ENCODE assay signal across 1 cellular context in genomic region chr21:42526379-42526727, GRCh38.
A peak's percentile ranks its signal among the peaks of the same experiment; 100 is the strongest.
TF ChIP-seq lines count a peak whose summit lies in the region.

No MANE protein-coding gene starts in this region.

TF ChIP-seq in HepG2, 621 proteins besides CTCF, POLR2A, EP300 and RAD21 (continued from another document and continues in another):
- no peak for TF ChIP-seq E2F1 (CRISPR knock-in tag; IDR thresholded peaks at IDR 0.05)
- TF ChIP-seq SMARCE1 (IDR thresholded peaks at IDR 0.05; ENCODE audit: borderline replicate concordance) = no peak
- TF ChIP-seq ZFY (CRISPR knock-in tag; IDR thresholded peaks at IDR 0.05) = no peak
- no peak for TF ChIP-seq SPEN (CRISPR knock-in tag; IDR thresholded peaks at IDR 0.05; ENCODE audit: low read depth)
- 0 out of 2 replicates have a peak, but pooled peaks have one; percentile 41 for TF ChIP-seq ZNF124 (CRISPR knock-in tag; IDR thresholded peaks at IDR 0.05)
- no peak for TF ChIP-seq SSRP1 (CRISPR knock-in tag; IDR thresholded peaks at IDR 0.05)
- no peak for TF ChIP-seq ISL2 (CRISPR knock-in tag; IDR thresholded peaks at IDR 0.05)
- TF ChIP-seq ZNF343 (CRISPR knock-in tag; IDR thresholded peaks at IDR 0.05) = no peak; the same call in 1 of the 2 replicates
- TF ChIP-seq ZNF264 (CRISPR knock-in tag; IDR thresholded peaks at IDR 0.05) = no peak
- no peak for TF ChIP-seq ZNF496 (CRISPR knock-in tag; IDR thresholded peaks at IDR 0.05; ENCODE audit: insufficient replicate concordance)
- no peak for TF ChIP-seq ZNF382 (CRISPR knock-in tag; IDR thresholded peaks at IDR 0.05; ENCODE audit: borderline replicate concordance)
- TF ChIP-seq ZNF441 (CRISPR knock-in tag; IDR thresholded peaks at IDR 0.05; ENCODE audit: borderline replicate concordance) = 0 out of 2 replicates have a peak, but pooled peaks have one; percentile 16
- no peak for TF ChIP-seq HINFP (CRISPR knock-in tag; IDR thresholded peaks at IDR 0.05; ENCODE audit: low read depth)
- no peak for TF ChIP-seq PREB (CRISPR knock-in tag; IDR thresholded peaks at IDR 0.05)
- no peak for TF ChIP-seq ZBTB10 (CRISPR knock-in tag; IDR thresholded peaks at IDR 0.05; ENCODE audit: borderline replicate concordance)
- no peak for TF ChIP-seq NBN (conservative IDR thresholded peaks at IDR 0.05)
- TF ChIP-seq GATAD2A (CRISPR knock-in tag; IDR thresholded peaks at IDR 0.05) = peak; percentile 45; the same call in 1 of the 2 replicates
- TF ChIP-seq SKI (IDR thresholded peaks at IDR 0.05; ENCODE audit: partially characterized antibody) = no peak
- TF ChIP-seq GMEB2 (CRISPR knock-in tag; IDR thresholded peaks at IDR 0.05; ENCODE audit: low read depth) = no peak
- no peak for TF ChIP-seq ZNF362 (CRISPR knock-in tag; IDR thresholded peaks at IDR 0.05; ENCODE audit: borderline replicate concordance)
- TF ChIP-seq NFE2L1 (CRISPR knock-in tag; IDR thresholded peaks at IDR 0.05; ENCODE audit: borderline replicate concordance) = no peak
- TF ChIP-seq HNF4G (IDR thresholded peaks at IDR 0.05; ENCODE audit: borderline replicate concordance, low read depth, low read length) = peak; percentile 90
- peak; percentile 80; the same call in 1 of the 2 replicates for TF ChIP-seq HNF4G (CRISPR knock-in tag; IDR thresholded peaks at IDR 0.05; ENCODE audit: borderline replicate concordance, low read depth)
- 0 out of 2 replicates have a peak, but pooled peaks have one; percentile 34 for TF ChIP-seq HDAC2 (CRISPR knock-in tag; IDR thresholded peaks at IDR 0.05)
- TF ChIP-seq BCL6 (CRISPR knock-in tag; IDR thresholded peaks at IDR 0.05) = peak; percentile 33; the same call in 1 of the 2 replicates
- TF ChIP-seq GPN1 (CRISPR knock-in tag; IDR thresholded peaks at IDR 0.05; ENCODE audit: borderline replicate concordance) = no peak
- no peak for TF ChIP-seq ZBTB2 (CRISPR knock-in tag; IDR thresholded peaks at IDR 0.05; ENCODE audit: low read depth)
- peak; percentile 63; the same call in 1 of the 2 replicates for TF ChIP-seq ZNF768 (CRISPR knock-in tag; IDR thresholded peaks at IDR 0.05)
- no peak for TF ChIP-seq ZXDC (CRISPR knock-in tag; IDR thresholded peaks at IDR 0.05)
- no peak for TF ChIP-seq PLSCR1 (CRISPR knock-in tag; IDR thresholded peaks at IDR 0.05; ENCODE audit: borderline replicate concordance)
- peak; percentile 42; the same call in 1 of the 2 replicates for TF ChIP-seq ZNF331 (CRISPR knock-in tag; IDR thresholded peaks at IDR 0.05)
- no peak for TF ChIP-seq SCMH1 (CRISPR knock-in tag; IDR thresholded peaks at IDR 0.05; ENCODE audit: borderline replicate concordance)
- no peak; the same call in 1 of the 2 replicates for TF ChIP-seq FOXA3 (CRISPR knock-in tag; IDR thresholded peaks at IDR 0.05)
- TF ChIP-seq ZNF619 (CRISPR knock-in tag; IDR thresholded peaks at IDR 0.05) = no peak
- no peak for TF ChIP-seq ZNF615 (CRISPR knock-in tag; IDR thresholded peaks at IDR 0.05; ENCODE audit: borderline replicate concordance)
- TF ChIP-seq ZNF326 (CRISPR knock-in tag; IDR thresholded peaks at IDR 0.05; ENCODE audit: borderline replicate concordance) = no peak
- peak; percentile 33; the same call in 1 of the 2 replicates for TF ChIP-seq CEBPB (IDR thresholded peaks at IDR 0.05; ENCODE audit: borderline replicate concordance, low read depth, low read length)
- TF ChIP-seq ZNF644 (CRISPR knock-in tag; IDR thresholded peaks at IDR 0.05; ENCODE audit: low read depth) = no peak
- TF ChIP-seq ARNT (IDR thresholded peaks at IDR 0.05) = no peak
- no peak for TF ChIP-seq SP5 (CRISPR knock-in tag; IDR thresholded peaks at IDR 0.05; ENCODE audit: borderline replicate concordance, low read depth)
- TF ChIP-seq EED (CRISPR knock-in tag; IDR thresholded peaks at IDR 0.05) = no peak
- no peak for TF ChIP-seq LRRFIP1 (CRISPR knock-in tag; conservative IDR thresholded peaks at IDR 0.05)
- no peak for TF ChIP-seq ZNF891 (CRISPR knock-in tag; IDR thresholded peaks at IDR 0.05)
- no peak for TF ChIP-seq PTBP1 (IDR thresholded peaks at IDR 0.05; ENCODE audit: low read depth, low read length, poor library complexity, severe bottlenecking)
- TF ChIP-seq CENPT (CRISPR knock-in tag; IDR thresholded peaks at IDR 0.05; ENCODE audit: low read depth) = no peak
- no peak for TF ChIP-seq ZFAT (CRISPR knock-in tag; conservative IDR thresholded peaks at IDR 0.05)
- no peak for TF ChIP-seq TARDBP (CRISPR knock-in tag; IDR thresholded peaks at IDR 0.05)
- no peak for TF ChIP-seq PHF21A (CRISPR knock-in tag; IDR thresholded peaks at IDR 0.05)
- TF ChIP-seq SMAD3 (CRISPR knock-in tag; IDR thresholded peaks at IDR 0.05) = no peak
